Comparison of ENCODE assay signal across 26 cellular contexts in genomic region chr7:30102281-30102680, GRCh38.
"Had no signal": no experiment of that assay in that cellular context is flagged by ENCODE, and none has a peak within 500 bp of the region (broad histone marks: within the 10 kb centered on the region; RNA-seq: fewer than 3 reads in every experiment).

No MANE protein-coding gene starts in this region.

- ATAC-seq: effector memory CD8-positive, alpha-beta T cell; esophagus mucosa; gastrocnemius medialis; heart right ventricle; left cardiac atrium; left lung; left ventricle myocardium superior; lower lobe of right lung; mucosa of descending colon; naive thymus-derived CD8-positive, alpha-beta T cell had no signal

- DNase-seq: colonic mucosa; cortex of kidney; effector CD8-positive, alpha-beta T cell; effector memory CD8-positive, alpha-beta T cell; endodermal cell; erythroblast; esophagus squamous epithelium; foreskin fibroblast; gastrocnemius medialis; glutamatergic neuron; head of caudate nucleus; heart right ventricle; hippocampal formation; left cardiac atrium; left lung; left ventricle myocardium superior; lower lobe of right lung; mesenchymal stem cell; mucosa of descending colon; naive B cell; naive thymus-derived CD8-positive, alpha-beta T cell had no signal

- H3K27ac ChIP-seq: colonic mucosa, epithelial cell of prostate, esophagus squamous epithelium, gastrocnemius medialis, heart right ventricle, left lung, lower lobe of right lung had no signal

- FAIRE-seq: endometrium, islet of Langerhans, keratinocyte had no signal
